ENCODE assay signal across 9 cellular contexts in the genomic region with DNA sequence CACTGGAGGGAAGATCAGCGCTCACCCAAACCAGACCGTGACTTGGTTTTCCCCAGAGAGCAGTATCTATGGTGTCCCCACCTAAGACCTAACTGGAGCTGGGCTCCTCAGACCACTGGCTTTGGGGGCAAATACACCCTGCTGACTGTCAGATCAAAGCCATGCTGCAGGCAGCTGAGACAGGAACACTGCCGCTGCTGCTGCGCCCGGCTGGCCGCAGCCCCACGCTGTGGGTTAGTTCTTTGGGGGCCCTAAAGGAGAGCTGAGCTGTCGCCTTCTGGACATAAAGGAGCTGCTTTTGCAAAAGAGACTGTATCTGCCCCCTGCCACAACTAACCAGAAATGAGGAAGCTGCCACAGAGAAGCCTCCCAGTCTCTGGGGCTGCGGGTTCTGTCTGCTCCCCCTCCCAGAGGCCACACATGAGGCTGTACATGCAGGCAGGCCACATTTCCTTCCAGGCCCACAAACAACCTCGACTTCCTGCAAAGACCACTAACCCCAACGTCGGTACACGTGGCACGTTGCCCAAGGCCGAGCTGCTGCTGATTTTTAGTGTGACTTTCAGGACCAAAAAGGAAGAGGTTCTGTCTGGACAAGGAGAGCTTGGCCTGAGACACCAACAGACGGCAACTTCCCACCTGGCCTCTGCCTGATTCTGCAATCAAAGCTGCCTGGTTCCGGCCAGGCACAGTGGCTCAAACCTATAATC. TPM values are rescaled to one million over a fixed set of nuclear protein-coding genes. Genes with fewer than 3 reads are reported as not detected.
DNase-seq lines count a peak whose midpoint lies in the region; ATAC-seq, FAIRE-seq and TF ChIP-seq lines count a peak whose summit lies in the region.
"Had no signal": no experiment of that assay in that cellular context is flagged by ENCODE, and none has a peak within 500 bp of the region (broad histone marks: within the 10 kb centered on the region; RNA-seq: fewer than 3 reads in every experiment).

No MANE protein-coding gene starts in this region.

- no peak overlapping the region for H3K23ac ChIP-seq in H9 (ENCODE audit: insufficient read length, low read depth, low read length)

- FAIRE-seq in kidney (lab: Jason Lieb, UNC) (no peak), urothelium cell line (lab: Jason Lieb, UNC) (no peak)

- H2AK5ac ChIP-seq in H9 (ENCODE audit: insufficient read length, low read length) = no peak overlapping the region

- no peak overlapping the region for H3T11ph ChIP-seq in H9 (ENCODE audit: low read length)

- no peaks in the 10 kb centered on the region for H3K9me3 ChIP-seq in kidney (ENCODE audit: control insufficient read depth in 1 of 2, low read length in 2 of 2)
- no peaks in the 10 kb centered on the region for H3K9me3 ChIP-seq in H9 (ENCODE audit: control insufficient read depth, low read depth, low read length)

- H3K9ac ChIP-seq in kidney (ENCODE audit: low read length in 2 of 2) = no peak overlapping the region
- H3K9ac ChIP-seq in H9 (ENCODE audit: extremely low read depth, insufficient read length, low read length) = no peak overlapping the region

- H4K91ac ChIP-seq in H9 (ENCODE audit: insufficient read length, low read depth, low read length) = no peak overlapping the region

- no peak overlapping the region for H3K4me3 ChIP-seq in kidney (ENCODE audit: low read length in 2 of 2)

- no peak overlapping the region for H3K4ac ChIP-seq in H9 (ENCODE audit: low read depth, low read length)

- peak overlapping the region; percentile 86 for H3K27ac Mint-ChIP-seq in stimulated activated effector memory CD8-positive, alpha-beta T cell treated with anti-CD3 and anti-CD28 coated beads, Interleukin-12 subunit alpha, Interleukin-12 subunit beta, amount 100 ng/mL, for 72 hours
- H3K27ac Mint-ChIP-seq in H9 = no peak overlapping the region; a peak in 1 of 7 replicates

- peak; percentile 64 for ATAC-seq in GM21447 (IDR thresholded peaks at IDR 0.05; ENCODE audit: unreplicated experiment)
- ATAC-seq in stimulated activated effector memory CD8-positive, alpha-beta T cell treated with anti-CD3 and anti-CD28 coated beads, Interleukin-12 subunit alpha, Interleukin-12 subunit beta, amount 100 ng/mL, for 72 hours = peak; percentile 83
- ATAC-seq: HCT116 had no signal

- H3K4me1 ChIP-seq in kidney (ENCODE audit: control insufficient read depth in 1 of 2, insufficient read depth in 1 of 2, low read depth in 1 of 2, low read length in 2 of 2) (peaks cover 0 to 4% of the 10 kb centered on the region in 2 donors), H9 (ENCODE audit: insufficient read depth, low read length) (no peaks in the 10 kb centered on the region)

- no peak overlapping the region for H2BK15ac ChIP-seq in H9 (ENCODE audit: low read depth, low read length)

- H4K5ac ChIP-seq in H9 (ENCODE audit: insufficient read length, low read depth, low read length) = no peak overlapping the region

- no peak overlapping the region for H3K56ac ChIP-seq in H9 (ENCODE audit: insufficient read length, low read depth, low read length)

- H3K36me3 Mint-ChIP-seq in stimulated activated effector memory CD8-positive, alpha-beta T cell treated with anti-CD3 and anti-CD28 coated beads, Interleukin-12 subunit alpha, Interleukin-12 subunit beta, amount 100 ng/mL, for 72 hours = peaks cover 18% of the 10 kb centered on the region
- no peaks in the 10 kb centered on the region for H3K36me3 Mint-ChIP-seq in H9 (ENCODE audit: insufficient read depth in 1 of 3, low read depth in 3 of 3)

- no peaks in the 10 kb centered on the region for H4K20me1 ChIP-seq in H9 (ENCODE audit: control insufficient read depth, insufficient read depth, insufficient read length)

- WGBS in H9 (ENCODE audit: extremely low coverage, insufficient read length, low lambda C conversion rate) = no CpG with 5 or more reads among the region's 17 CpGs

- no peaks in the 10 kb centered on the region for H3K27me3 ChIP-seq in H9 (ENCODE audit: insufficient read depth, low read length)

- peaks cover 56% of the 10 kb centered on the region for H3K4me1 Mint-ChIP-seq in stimulated activated effector memory CD8-positive, alpha-beta T cell treated with anti-CD3 and anti-CD28 coated beads, Interleukin-12 subunit alpha, Interleukin-12 subunit beta, amount 100 ng/mL, for 72 hours
- peaks cover 2 to 9% of the 10 kb centered on the region in 2 experiments; a peak in 1 of 4 replicates for H3K4me1 Mint-ChIP-seq in H9

- DNase-seq in CMK (ENCODE audit: low read depth) (peak; percentile 71), NOMO-1 treated with dmso at 0.1 percent for 144 hours (lab: John Stamatoyannopoulos, UW; ENCODE audit: unreplicated experiment) (peak; percentile 99), kidney (peak; percentile 93), urothelium cell line (ENCODE audit: low spot score) (no peak), H9 (no peak)
- peak; percentile 59 for DNase-seq in activated gamma-delta T cell treated with anti-CD3 and anti-CD28 coated beads, Interleukin-2, amount 50 U/mL, for 16 hours (ENCODE audit: low read depth)
- peak; percentile 43 to 87 for DNase-seq in stimulated activated effector memory CD8-positive, alpha-beta T cell treated with anti-CD3 and anti-CD28 coated beads, Interleukin-12 subunit alpha, Interleukin-12 subunit beta, amount 100 ng/mL, for 72 hours (ENCODE audit: low spot score in 2 of 2)

- H2BK12ac ChIP-seq in H9 (ENCODE audit: insufficient read length, low read depth, low read length) = no peak overlapping the region

- no peak overlapping the region for H3K4me2 ChIP-seq in H9 (ENCODE audit: insufficient read depth, insufficient read length, low read length)

- H3K14ac ChIP-seq in H9 (ENCODE audit: insufficient read depth, low read length) = no peak overlapping the region

- H2BK120ac ChIP-seq in H9 (ENCODE audit: low read depth, low read length, poor library complexity, severe bottlenecking) = no peak overlapping the region

- no peak overlapping the region for H2BK20ac ChIP-seq in H9 (ENCODE audit: low read depth, low read length, poor library complexity, severe bottlenecking)

- no peak overlapping the region for H2AFZ ChIP-seq in H9 (ENCODE audit: low read length)

- H3K79me2 ChIP-seq in H9 (ENCODE audit: insufficient read depth, low read length) = no peaks in the 10 kb centered on the region

- no peak overlapping the region for H3K18ac ChIP-seq in H9 (ENCODE audit: insufficient read length, low read depth, low read length)

- peaks cover 33% of the 10 kb centered on the region for H3K27me3 Mint-ChIP-seq in H9 (ENCODE audit: low read depth)

- H4K8ac ChIP-seq in H9 (replicated peaks; ENCODE audit: insufficient read length, low read depth, low read length) = no peak overlapping the region

- TF ChIP-seq CTCF in kidney (IDR thresholded peaks at IDR 0.05; ENCODE audit: borderline replicate concordance, extremely low read depth, insufficient read depth) (no peak), H9 (conservative IDR thresholded peaks at IDR 0.05) (no peak)

- H3K4me3 Mint-ChIP-seq in stimulated activated effector memory CD8-positive, alpha-beta T cell treated with anti-CD3 and anti-CD28 coated beads, Interleukin-12 subunit alpha, Interleukin-12 subunit beta, amount 100 ng/mL, for 72 hours = peak overlapping the region; percentile 50
- no peak overlapping the region for H3K4me3 Mint-ChIP-seq in H9

- H3K79me1 ChIP-seq in H9 (ENCODE audit: insufficient read depth, low read depth, low read length, poor library complexity, severe bottlenecking) = no peaks in the 10 kb centered on the region

- H2BK5ac ChIP-seq in H9 (ENCODE audit: insufficient read length, low read length) = no peak overlapping the region

- peak overlapping the region in 1 of 2 donors; percentile 69 for H3K27ac ChIP-seq in kidney (ENCODE audit: low read depth in 2 of 2, low read length in 2 of 2)
- no peak overlapping the region for H3K27ac ChIP-seq in H9 (ENCODE audit: insufficient read length, low read depth, low read length)

- no peaks in the 10 kb centered on the region for H3K23me2 ChIP-seq in H9 (ENCODE audit: insufficient read length, low read depth, low read length, poor library complexity, severe bottlenecking)

- intact Hi-C loops in kidney (cut with DNase I) = no loop called here

- H3K36me3 ChIP-seq in kidney (ENCODE audit: control insufficient read depth in 1 of 2, insufficient read depth in 2 of 2, low read length in 2 of 2) = no peaks in the 10 kb centered on the region

- H3K9me3 Mint-ChIP-seq in stimulated activated effector memory CD8-positive, alpha-beta T cell treated with anti-CD3 and anti-CD28 coated beads, Interleukin-12 subunit alpha, Interleukin-12 subunit beta, amount 100 ng/mL, for 72 hours = no peaks in the 10 kb centered on the region
- no peaks in the 10 kb centered on the region for H3K9me3 Mint-ChIP-seq in H9

RNA-seq across cellular contexts. Expression of gene ABR, which starts 18.2 kb away (rescaled TPM):
- total RNA-seq in kidney = 116 TPM
- 18.7 TPM for polyA plus RNA-seq in kidney (ENCODE audit: insufficient read depth, low read depth, low replicate concordance)
- total RNA-seq in H9 (2021) = 31.3 and 34.7 TPM in 2 replicates

Comparison
In these comparisons a context has a peak if more than half of its experiments do, and no peak if none do; other contexts are left out.
1. DNase-seq: peak in CMK (single experiment), NOMO-1 treated with dmso at 0.1 percent for 144 hours (single experiment), activated gamma-delta T cell treated with anti-CD3 and anti-CD28 coated beads, Interleukin-2, amount 50 U/mL, for 16 hours (single experiment), kidney (single experiment) and stimulated activated effector memory CD8-positive, alpha-beta T cell treated with anti-CD3 and anti-CD28 coated beads, Interleukin-12 subunit alpha, Interleukin-12 subunit beta, amount 100 ng/mL, for 72 hours (2 of 2); none in urothelium cell line (single experiment) and H9 (single experiment).